Comparison of ENCODE assay signal across 13 cellular contexts in genomic region chr13:106529415-106530208, GRCh38. TPM values are rescaled to one million over a fixed set of nuclear protein-coding genes. Genes with fewer than 3 reads are reported as not detected.
DNase-seq lines count a peak whose midpoint lies in the region; ATAC-seq and TF ChIP-seq lines count a peak whose summit lies in the region.
"Had no signal": no experiment of that assay in that cellular context is flagged by ENCODE, and none has a peak within 500 bp of the region (broad histone marks: within the 10 kb centered on the region; RNA-seq: fewer than 3 reads in every experiment).

No MANE protein-coding gene starts in this region.

- H3K27me3 ChIP-seq in dorsolateral prefrontal cortex (no peaks in the 10 kb centered on the region), upper lobe of left lung (peaks cover 0 to 8% (median 1%) of the 10 kb centered on the region in 4 donors)

- DNase-seq in NCI-H82 (lab: John Stamatoyannopoulos, UW) (peak; percentile 93), dorsolateral prefrontal cortex (no peak), upper lobe of left lung (no peak), anterior cingulate cortex (lab: John Stamatoyannopoulos, UW) (no peak), GM19238 (ENCODE audit: insufficient read length, low spot score) (no peak), NCI-H226 (no peak)
- DNase-seq: activated CD8-positive, alpha-beta memory T cell treated with anti-CD3 and anti-CD28 coated beads, Interleukin-2, amount 10 ng/mL, durations not matched to agents 7 days and 5 days; left ventricle myocardium superior; NCI-H2227 treated with DMSO at 0.1 percent for 48 hours; RPMI8226; stimulated activated CD4-positive, alpha-beta T cell treated with anti-CD3 and anti-CD28 coated beads, Interleukin-2, amount 100 ng/mL, for 48 hours had no signal

- whole genome bisulfite sequencing in mesodermal cell (ENCODE audit: insufficient coverage in 2 of 2), 2 experiments: 61 to 66% methylated on average over 8 of the region's 9 CpGs
- WGBS in upper lobe of left lung, 2 donors: 54 to 61% methylated on average over 9 of the region's 9 CpGs

- no peak for TF ChIP-seq EP300 in upper lobe of left lung (IDR thresholded peaks at IDR 0.05)

- no peak for TF ChIP-seq CTCF in dorsolateral prefrontal cortex (IDR thresholded peaks at IDR 0.05 in 54 of 56, conservative IDR thresholded peaks at IDR 0.05 in 2 of 56; ENCODE audit: low read depth in 1 of 56, partially characterized antibody in 56 of 56)
- TF ChIP-seq CTCF in upper lobe of left lung (IDR thresholded peaks at IDR 0.05): no peak

- peak overlapping the region in 56 of 59 donors; percentile 15 to 94 (median 81) for H3K4me3 ChIP-seq in dorsolateral prefrontal cortex
- no peak overlapping the region for H3K4me3 ChIP-seq in mesodermal cell (ENCODE audit: extremely low read depth, insufficient read depth, low read length, poor library complexity, severe bottlenecking)
- H3K4me3 ChIP-seq in upper lobe of left lung: peak overlapping the region in 2 of 4 donors; percentile 68 to 88

- H3K9me3 ChIP-seq in mesodermal cell (ENCODE audit: control insufficient read depth, low read length) (no peaks in the 10 kb centered on the region), upper lobe of left lung (no peaks in the 10 kb centered on the region)

- H3K4me1 ChIP-seq in mesodermal cell (ENCODE audit: control insufficient read depth, insufficient read depth, low read length, poor library complexity, severe bottlenecking): peaks cover 23% of the 10 kb centered on the region
- peaks cover 13 to 65% (median 28%) of the 10 kb centered on the region in 4 donors for H3K4me1 ChIP-seq in upper lobe of left lung

- H3K27ac ChIP-seq in dorsolateral prefrontal cortex: peak overlapping the region in 57 of 59 donors; percentile 17 to 95 (median 85)
- H3K27ac ChIP-seq in mesodermal cell (ENCODE audit: low read depth, low read length, severe bottlenecking): peak overlapping the region; percentile 36
- peak overlapping the region; percentile 43 to 92 (median 64) for H3K27ac ChIP-seq in upper lobe of left lung
- H3K27ac ChIP-seq: HL-60 had no signal

- peaks cover 59% of the 10 kb centered on the region for H3K36me3 ChIP-seq in mesodermal cell (ENCODE audit: control insufficient read depth, insufficient read depth, low read length)
- no peaks in the 10 kb centered on the region for H3K36me3 ChIP-seq in upper lobe of left lung

- no peak for ATAC-seq in upper lobe of left lung (ENCODE audit: low FRiP score in 2 of 2)
- ATAC-seq: activated CD8-positive, alpha-beta memory T cell treated with anti-CD3 and anti-CD28 coated beads, Interleukin-2, amount 10 ng/mL, durations not matched to agents 7 days and 5 days; left ventricle myocardium superior had no signal

- intact Hi-C loops in dorsolateral prefrontal cortex (cut with DNase I): loop anchor here (5.0 to 10.0 kb wide), 5 partner anchors 38 to 1957 kb away; partner anchors contain the start of gene ARGLU1 (in 1 of the 2)

- TF ChIP-seq POLR2A in upper lobe of left lung (IDR thresholded peaks at IDR 0.05): no peak

RNA-seq across cellular contexts. Expression of gene EFNB2, which starts 5.8 kb away (rescaled TPM):
- total RNA-seq in dorsolateral prefrontal cortex (10 to 100 TPM; 19.0 to 43.3 (median 29.8) TPM), upper lobe of left lung (10 to 100 TPM; 23.0 to 45.7 (median 30.9) TPM)
- polyA plus RNA-seq in mesodermal cell (2013, experiment 1 of 2): 120 TPM
- 102 TPM for polyA plus RNA-seq in mesodermal cell (2013, experiment 2 of 2)

RNA-seq across cellular contexts. Expression of gene ARGLU1, which starts 38.3 kb away (rescaled TPM):
- total RNA-seq in dorsolateral prefrontal cortex (100 to 1,000 TPM; 101 to 209 (median 139) TPM), upper lobe of left lung (100 to 1,000 TPM in 3 of 6 donors, 10 to 100 TPM in 3; 73.6 to 411 (median 121) TPM)
- polyA plus RNA-seq in mesodermal cell (2013, experiment 1 of 2): 185 TPM
- polyA plus RNA-seq in mesodermal cell (2013, experiment 2 of 2): 185 TPM
